Comparison of ENCODE assay signal across 20 cellular contexts in the genomic region with DNA sequence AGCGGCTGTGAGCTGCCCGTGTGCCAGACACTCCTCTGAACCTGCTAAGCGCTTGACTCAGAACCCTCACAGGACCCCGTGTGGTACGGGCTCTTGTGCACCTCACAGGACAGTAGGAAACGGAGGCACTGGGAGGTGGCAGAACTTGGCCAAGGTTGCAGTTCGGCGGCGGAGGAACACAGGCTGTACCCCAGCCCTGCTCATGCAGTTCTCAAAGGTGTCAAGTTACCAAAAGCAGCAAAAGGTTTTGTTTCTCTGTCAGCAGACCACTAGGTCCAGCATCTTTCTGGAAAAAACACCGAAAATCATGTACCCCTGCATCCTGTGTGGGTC. TPM values are rescaled to one million over a fixed set of nuclear protein-coding genes. Genes with fewer than 3 reads are reported as not detected.
DNase-seq lines count a peak whose midpoint lies in the region; ATAC-seq and TF ChIP-seq lines count a peak whose summit lies in the region.
"Had no signal": no experiment of that assay in that cellular context is flagged by ENCODE, and none has a peak within 500 bp of the region (broad histone marks: within the 10 kb centered on the region; RNA-seq: fewer than 3 reads in every experiment).

No MANE protein-coding gene starts in this region.

- H4K8ac ChIP-seq in IMR-90 (ENCODE audit: low read depth in 2 of 2, low read length in 2 of 2), result no peak overlapping the region

- H3K4me3 ChIP-seq in IMR-90 (ENCODE audit: insufficient read depth, low read depth, low read length) (peak overlapping the region; percentile 4; the same call in 1 of the 2 replicates), psoas muscle (peak overlapping the region; percentile 27)
- H3K4me3 ChIP-seq: left lung, prostate gland had no signal

- H4K91ac ChIP-seq in IMR-90 (ENCODE audit: insufficient read depth, low read depth, low read length), result no peak overlapping the region

- ATAC-seq in IMR-90 (ENCODE audit: low read depth), result peak; percentile 29
- ATAC-seq in psoas muscle, result peak in 2 of 4 donors; percentile 38 to 55
- no peak for ATAC-seq in HG02973 (IDR thresholded peaks at IDR 0.05; ENCODE audit: unreplicated experiment)
- no peak for ATAC-seq in GM21717 (IDR thresholded peaks at IDR 0.05; ENCODE audit: unreplicated experiment)
- no peak for ATAC-seq in GM21447 (IDR thresholded peaks at IDR 0.05; ENCODE audit: unreplicated experiment)
- ATAC-seq: activated CD4-positive, alpha-beta T cell treated with anti-CD3 and anti-CD28 coated beads for 36 hours; left lung; PC-3 had no signal

- H2AK5ac ChIP-seq in IMR-90 (ENCODE audit: low read depth, low read length), result no peak overlapping the region

- H3K4me1 ChIP-seq in IMR-90 (ENCODE audit: control insufficient read depth, insufficient read depth, low read length) (no peaks in the 10 kb centered on the region), psoas muscle (no peaks in the 10 kb centered on the region)
- H3K4me1 ChIP-seq: left lung, prostate gland had no signal

- no peak overlapping the region for H2BK5ac ChIP-seq in IMR-90 (ENCODE audit: low read depth, low read length, poor library complexity, severe bottlenecking)

- TF ChIP-seq CTCF in IMR-90 (conservative IDR thresholded peaks at IDR 0.05; ENCODE audit: low read depth, low read length), result no peak
- no peak for TF ChIP-seq CTCF in psoas muscle (IDR thresholded peaks at IDR 0.05)

- H3K4me2 ChIP-seq in IMR-90 (ENCODE audit: low read depth, low read length), result peak overlapping the region; percentile 62; the same call in 1 of the 2 replicates

- H3K27ac ChIP-seq in IMR-90 (ENCODE audit: insufficient read depth, low read length) (no peak overlapping the region), psoas muscle (no peak overlapping the region)
- H3K27ac ChIP-seq: left lung, prostate gland had no signal

- H4K20me1 ChIP-seq in IMR-90 (ENCODE audit: insufficient read depth, low read length), result no peaks in the 10 kb centered on the region

- no peak overlapping the region for H3K4ac ChIP-seq in IMR-90 (ENCODE audit: low read depth, low read length)

- CTCF ChIA-PET in IMR-90 (lab: Yijun Ruan, JAX), result no interaction called here

- dilution Hi-C loops in IMR-90 (cut with HindIII; ENCODE audit: low sequenced_read_pairs, unreplicated experiment), result no loop called here

- H3K9me3 ChIP-seq in IMR-90 (ENCODE audit: control insufficient read depth, insufficient read depth, low read length) (no peaks in the 10 kb centered on the region), psoas muscle (no peaks in the 10 kb centered on the region)
- H3K9me3 ChIP-seq: prostate gland had no signal

- H3K9me1 ChIP-seq in IMR-90 (ENCODE audit: insufficient read depth, low read length), result no peaks in the 10 kb centered on the region

- H2BK20ac ChIP-seq in IMR-90 (ENCODE audit: low read depth, low read length), result no peak overlapping the region

- H3K36me3 ChIP-seq in IMR-90 (ENCODE audit: control insufficient read depth, insufficient read depth, low read length) (no peaks in the 10 kb centered on the region), psoas muscle (ENCODE audit: insufficient read depth in 1 of 2, low read depth in 1 of 2) (no peaks in the 10 kb centered on the region)
- H3K36me3 ChIP-seq: left lung, prostate gland had no signal

- H2AFZ ChIP-seq in IMR-90 (replicated peaks; ENCODE audit: low read length, poor library complexity), result peak overlapping the region; percentile 86

- no peak overlapping the region for H3K56ac ChIP-seq in IMR-90 (ENCODE audit: extremely low read depth, insufficient read depth, low read length)

- 26% methylated on average over 8 of the region's 10 CpGs; no CpG with 5 or more reads in 1 of the 2 experiments for WGBS in IMR-90 (ENCODE audit: extremely low coverage in 2 of 2, insufficient read length in 1 of 2), 2 experiments
- WGBS in psoas muscle, 3 donors, result 24 to 38% (median 25%) methylated on average over 10 of the region's 10 CpGs

- POLR2A ChIA-PET in IMR-90 (lab: Charles Lee; ENCODE audit: unreplicated experiment), result no interaction called here

- no peak overlapping the region for H3K14ac ChIP-seq in IMR-90 (replicated peaks; ENCODE audit: low read depth, low read length)

- H3K27me3 ChIP-seq in IMR-90 (ENCODE audit: control insufficient read depth, insufficient read depth, low read length) (peaks cover 41% of the 10 kb centered on the region), psoas muscle (ENCODE audit: insufficient read depth in 3 of 3, low read length in 2 of 3) (peaks cover 0 to 33% (median 9%) of the 10 kb centered on the region in 3 donors)

- H3K23ac ChIP-seq in IMR-90 (ENCODE audit: low read depth, low read length), result no peak overlapping the region

- H2AK9ac ChIP-seq in IMR-90 (replicated peaks; ENCODE audit: low read depth, low read length, poor library complexity), result no peak overlapping the region

- DNase-seq in ELF-1 (ENCODE audit: low read depth, low spot score) (peak; percentile 65), IMR-90 (peak; percentile 19), fibroblast of peridontal ligament (ENCODE audit: extremely low read depth) (peak; percentile 22), psoas muscle (no peak), UCSD-AML1 (lab: John Stamatoyannopoulos, UW; ENCODE audit: unreplicated experiment) (no peak)
- DNase-seq: activated CD4-positive, alpha-beta T cell treated with anti-CD3 and anti-CD28 coated beads for 36 hours; NCI-H1105 treated with DMSO at 0.1 percent for 48 hours; PC-3; SIG-M5 had no signal

- H2BK120ac ChIP-seq in IMR-90 (ENCODE audit: low read depth, low read length), result no peak overlapping the region

- in situ Hi-C loops in IMR-90 (cut with MboI; ENCODE audit: low sequenced_read_pairs), result no loop called here

- intact Hi-C loops in IMR-90 (cut with micrococcal nuclease) (no loop called here), psoas muscle (cut with DNase I) (no loop called here)

- H3K9ac ChIP-seq in IMR-90 (ENCODE audit: low read depth, low read length), result no peak overlapping the region

- H3K79me1 ChIP-seq in IMR-90 (ENCODE audit: low read depth in 1 of 2, low read length in 2 of 2), result no peaks in the 10 kb centered on the region

- TF ChIP-seq RAD21 in IMR-90 (IDR thresholded peaks at IDR 0.05; ENCODE audit: low read length), result no peak

- no peak overlapping the region for H4K5ac ChIP-seq in IMR-90 (ENCODE audit: low read depth, low read length)

- TF ChIP-seq POLR2A in IMR-90 (IDR thresholded peaks at IDR 0.05; ENCODE audit: low read depth, low read length), result no peak

- H2BK15ac ChIP-seq in IMR-90 (ENCODE audit: low read depth, low read length), result no peak overlapping the region

- no peak overlapping the region for H3K18ac ChIP-seq in IMR-90 (ENCODE audit: low read depth, low read length)

- no TSS peak for BruUV-seq in IMR-90 (replicated peaks; lab: Mats Ljungman, UMichigan)

TF ChIP-seq in IMR-90, 13 proteins besides CTCF, POLR2A, EP300 and RAD21:
- no peak for TF ChIP-seq NFE2L2 (IDR thresholded peaks at IDR 0.05; ENCODE audit: low read depth, low read length)
- no peak for TF ChIP-seq BHLHE40 (IDR thresholded peaks at IDR 0.05; ENCODE audit: low read depth, low read length)
- no peak for TF ChIP-seq RCOR1 (IDR thresholded peaks at IDR 0.05; ENCODE audit: insufficient replicate concordance, low read length)
- TF ChIP-seq CEBPB (IDR thresholded peaks at IDR 0.05; ENCODE audit: low read depth, low read length), result no peak
- TF ChIP-seq, protein P1, sequence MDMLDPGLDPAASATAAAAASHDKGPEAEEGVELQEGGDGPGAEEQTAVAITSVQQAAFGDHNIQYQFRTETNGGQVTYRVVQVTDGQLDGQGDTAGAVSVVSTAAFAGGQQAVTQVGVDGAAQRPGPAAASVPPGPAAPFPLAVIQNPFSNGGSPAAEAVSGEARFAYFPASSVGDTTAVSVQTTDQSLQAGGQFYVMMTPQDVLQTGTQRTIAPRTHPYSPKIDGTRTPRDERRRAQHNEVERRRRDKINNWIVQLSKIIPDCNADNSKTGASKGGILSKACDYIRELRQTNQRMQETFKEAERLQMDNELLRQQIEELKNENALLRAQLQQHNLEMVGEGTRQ (IDR thresholded peaks at IDR 0.05; ENCODE audit: low read depth, low read length), result no peak
- TF ChIP-seq CHD1 (IDR thresholded peaks at IDR 0.05; ENCODE audit: low read depth, low read length), result no peak
- no peak for TF ChIP-seq MAFK (IDR thresholded peaks at IDR 0.05; ENCODE audit: low read depth, low read length)
- TF ChIP-seq ELK1 (IDR thresholded peaks at IDR 0.05; ENCODE audit: borderline replicate concordance, low read depth, low read length), result no peak
- TF ChIP-seq MXI1 (IDR thresholded peaks at IDR 0.05; ENCODE audit: borderline replicate concordance, low read depth, low read length), result no peak
- TF ChIP-seq MAZ (IDR thresholded peaks at IDR 0.05; ENCODE audit: borderline replicate concordance, low read depth, low read length), result no peak
- no peak for TF ChIP-seq FOS (IDR thresholded peaks at IDR 0.05; ENCODE audit: low read depth, low read length)
- TF ChIP-seq RFX5 (IDR thresholded peaks at IDR 0.05; ENCODE audit: low read depth, low read length), result no peak
- TF ChIP-seq SMC3 (IDR thresholded peaks at IDR 0.05; ENCODE audit: low read depth, low read length), result no peak

RNA-seq across cellular contexts. Expression of gene CFAP97D2, which starts 21.6 kb away (rescaled TPM):
- total RNA-seq in IMR-90 (2012; rRNA removed), result not detected in 2 replicates
- polyA plus RNA-seq in IMR-90 (2012; rRNA removed), result not detected in 2 replicates
- not detected in 2 replicates for polyA plus RNA-seq in IMR-90 (2012; cell fraction: cytosol; rRNA removed)
- polyA plus RNA-seq in IMR-90 (2012; cell fraction: nucleus; rRNA removed; ENCODE audit: low replicate concordance), result not detected in 2 replicates
- not detected for total RNA-seq in psoas muscle
- polyA plus RNA-seq in psoas muscle, result under 1 TPM in 1 of 3 donors, not detected in 2; 0.09 TPM
- total RNA-seq: activated CD4-positive, alpha-beta T cell treated with anti-CD3 and anti-CD28 coated beads for 36 hours; activated T-helper 2 cell treated with anti-CD3 and anti-CD28 coated beads, Interferon-gamma antibody, Interleukin-2, Interleukin-4, amounts not matched to agents 10 μg/mL and 5 μg/mL and 100 μg/mL, durations not matched to agents 14 hours and 24 hours and 36 hours; epithelial cell of proximal tubule; glomerular endothelial cell; LHCN-M2; PC-3; urinary bladder had no signal
- polyA plus RNA-seq: neural cell, urinary bladder had no signal

RNA-seq across cellular contexts. Expression of gene CDC16, which starts 34.1 kb away (rescaled TPM):
- 41.6 and 52.8 TPM in 2 replicates for total RNA-seq in IMR-90 (2012; rRNA removed)
- 56.2 and 66.6 TPM in 2 replicates for polyA plus RNA-seq in IMR-90 (2012; rRNA removed)
- 21.1 and 24.5 TPM in 2 replicates for polyA plus RNA-seq in IMR-90 (2012; cell fraction: cytosol; rRNA removed)
- polyA plus RNA-seq in IMR-90 (2012; cell fraction: nucleus; rRNA removed; ENCODE audit: low replicate concordance), result 32.5 and 200 TPM in 2 replicates
- total RNA-seq in psoas muscle, result 10 to 100 TPM; 29.6 to 42.0 (median 37.6) TPM
- 10 to 100 TPM; 41.5 to 59.6 (median 51.8) TPM for polyA plus RNA-seq in psoas muscle

Comparison
In these comparisons a context has a peak if more than half of its experiments do, and no peak if none do; other contexts are left out.
1. DNase-seq: peak in ELF-1 (single experiment), IMR-90 (single experiment) and fibroblast of peridontal ligament (single experiment); none in psoas muscle (0 of 2) and UCSD-AML1 (single experiment).